In genomic region chr3:37872413-37873160, GRCh38 we compare ENCODE assay signal across 17 cellular contexts.
"Had no signal": no experiment of that assay in that cellular context is flagged by ENCODE, and none has a peak within 500 bp of the region (broad histone marks: within the 10 kb centered on the region; RNA-seq: fewer than 3 reads in every experiment).

No MANE protein-coding gene starts in this region.

- H3K27me3 ChIP-seq: right atrium auricular region, tibial nerve had no signal

- H3K4me3 ChIP-seq: right atrium auricular region, tibial nerve had no signal

- H3K36me3 ChIP-seq: right atrium auricular region had no signal

- H3K4me1 Mint-ChIP-seq: activated naive CD8-positive, alpha-beta T cell treated with anti-CD3 and anti-CD28 coated beads, Interleukin-2, amount 50 U/mL, for 24 hours had no signal

- H3K4me1 ChIP-seq: right atrium auricular region had no signal

- H3K4me3 Mint-ChIP-seq: activated CD4-positive, alpha-beta T cell treated with anti-CD3 and anti-CD28 coated beads, Interleukin-2, amount 10 ng/mL, durations not matched to agents 24 days and 14 days; activated naive CD8-positive, alpha-beta T cell treated with anti-CD3 and anti-CD28 coated beads, Interleukin-2, amount 50 U/mL, for 24 hours; natural killer cell treated with Interleukin-12 subunit alpha and Interleukin-12 subunit beta and Interleukin-15 and Interleukin-18, amount 100 ng/mL, for 72 hours had no signal

- H3K27ac ChIP-seq: right atrium auricular region, tibial nerve had no signal

- H3K27ac Mint-ChIP-seq: activated CD4-positive, alpha-beta T cell treated with anti-CD3 and anti-CD28 coated beads, Interleukin-2, amount 10 ng/mL, durations not matched to agents 24 days and 14 days; activated naive CD8-positive, alpha-beta T cell treated with anti-CD3 and anti-CD28 coated beads, Interleukin-2, amount 50 U/mL, for 24 hours; natural killer cell treated with Interleukin-12 subunit alpha and Interleukin-12 subunit beta and Interleukin-15 and Interleukin-18, amount 100 ng/mL, for 72 hours had no signal

- DNase-seq: activated CD4-positive, alpha-beta T cell treated with anti-CD3 and anti-CD28 coated beads, Interleukin-2, amount 10 ng/mL, durations not matched to agents 24 days and 14 days; activated CD4-positive, CD25-positive, alpha-beta regulatory T cell; activated naive CD4-positive, alpha-beta T cell; activated naive CD8-positive, alpha-beta T cell treated with anti-CD3 and anti-CD28 coated beads, Interleukin-2, amount 50 U/mL, for 24 hours; erythroblast; hippocampal formation; kidney glomerular epithelial cell; mesendoderm; nucleus accumbens; small intestine; stimulated activated CD4-positive, alpha-beta T cell treated with anti-CD3 and anti-CD28 coated beads, Interleukin-4, amount 100 ng/mL, for 24 hours; stimulated activated CD8-positive, alpha-beta memory T cell treated with anti-CD3 and anti-CD28 coated beads, Interleukin-4, amount 100 ng/mL, for 48 hours; stimulated activated naive CD4-positive, alpha-beta T cell treated with Interleukin-2 at 50 U/mL for 16 hours; substantia nigra had no signal
